In the genomic region with DNA sequence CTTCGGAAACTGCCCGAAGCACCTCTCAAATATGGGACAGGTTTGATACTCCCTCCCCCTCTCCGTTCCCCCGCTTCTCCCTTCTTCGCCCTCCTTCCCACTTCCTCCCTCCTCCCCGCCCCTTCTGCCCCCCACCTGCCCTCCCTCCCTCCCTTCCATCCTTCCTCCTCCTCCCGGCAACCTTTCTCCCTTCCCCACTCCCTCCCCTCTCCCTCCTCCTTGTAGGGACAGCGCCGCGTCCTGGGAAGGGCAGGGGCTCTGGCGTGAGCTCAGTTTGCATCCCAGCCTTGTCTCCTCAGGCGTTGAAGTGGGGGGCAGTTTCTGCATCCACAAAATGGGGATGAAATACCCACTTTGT, we compare ENCODE assay signal across 2 cellular contexts.
TF ChIP-seq lines count a peak whose summit lies in the region.

No MANE protein-coding gene starts in this region.

TF ChIP-seq in H1, 55 proteins besides CTCF, POLR2A, EP300 and RAD21:
- peak; percentile 52; the same call in 1 of the 2 replicates for TF ChIP-seq EGR1 (IDR thresholded peaks at IDR 0.05; ENCODE audit: borderline replicate concordance, low read depth, low read length)
- TF ChIP-seq, protein P1, sequence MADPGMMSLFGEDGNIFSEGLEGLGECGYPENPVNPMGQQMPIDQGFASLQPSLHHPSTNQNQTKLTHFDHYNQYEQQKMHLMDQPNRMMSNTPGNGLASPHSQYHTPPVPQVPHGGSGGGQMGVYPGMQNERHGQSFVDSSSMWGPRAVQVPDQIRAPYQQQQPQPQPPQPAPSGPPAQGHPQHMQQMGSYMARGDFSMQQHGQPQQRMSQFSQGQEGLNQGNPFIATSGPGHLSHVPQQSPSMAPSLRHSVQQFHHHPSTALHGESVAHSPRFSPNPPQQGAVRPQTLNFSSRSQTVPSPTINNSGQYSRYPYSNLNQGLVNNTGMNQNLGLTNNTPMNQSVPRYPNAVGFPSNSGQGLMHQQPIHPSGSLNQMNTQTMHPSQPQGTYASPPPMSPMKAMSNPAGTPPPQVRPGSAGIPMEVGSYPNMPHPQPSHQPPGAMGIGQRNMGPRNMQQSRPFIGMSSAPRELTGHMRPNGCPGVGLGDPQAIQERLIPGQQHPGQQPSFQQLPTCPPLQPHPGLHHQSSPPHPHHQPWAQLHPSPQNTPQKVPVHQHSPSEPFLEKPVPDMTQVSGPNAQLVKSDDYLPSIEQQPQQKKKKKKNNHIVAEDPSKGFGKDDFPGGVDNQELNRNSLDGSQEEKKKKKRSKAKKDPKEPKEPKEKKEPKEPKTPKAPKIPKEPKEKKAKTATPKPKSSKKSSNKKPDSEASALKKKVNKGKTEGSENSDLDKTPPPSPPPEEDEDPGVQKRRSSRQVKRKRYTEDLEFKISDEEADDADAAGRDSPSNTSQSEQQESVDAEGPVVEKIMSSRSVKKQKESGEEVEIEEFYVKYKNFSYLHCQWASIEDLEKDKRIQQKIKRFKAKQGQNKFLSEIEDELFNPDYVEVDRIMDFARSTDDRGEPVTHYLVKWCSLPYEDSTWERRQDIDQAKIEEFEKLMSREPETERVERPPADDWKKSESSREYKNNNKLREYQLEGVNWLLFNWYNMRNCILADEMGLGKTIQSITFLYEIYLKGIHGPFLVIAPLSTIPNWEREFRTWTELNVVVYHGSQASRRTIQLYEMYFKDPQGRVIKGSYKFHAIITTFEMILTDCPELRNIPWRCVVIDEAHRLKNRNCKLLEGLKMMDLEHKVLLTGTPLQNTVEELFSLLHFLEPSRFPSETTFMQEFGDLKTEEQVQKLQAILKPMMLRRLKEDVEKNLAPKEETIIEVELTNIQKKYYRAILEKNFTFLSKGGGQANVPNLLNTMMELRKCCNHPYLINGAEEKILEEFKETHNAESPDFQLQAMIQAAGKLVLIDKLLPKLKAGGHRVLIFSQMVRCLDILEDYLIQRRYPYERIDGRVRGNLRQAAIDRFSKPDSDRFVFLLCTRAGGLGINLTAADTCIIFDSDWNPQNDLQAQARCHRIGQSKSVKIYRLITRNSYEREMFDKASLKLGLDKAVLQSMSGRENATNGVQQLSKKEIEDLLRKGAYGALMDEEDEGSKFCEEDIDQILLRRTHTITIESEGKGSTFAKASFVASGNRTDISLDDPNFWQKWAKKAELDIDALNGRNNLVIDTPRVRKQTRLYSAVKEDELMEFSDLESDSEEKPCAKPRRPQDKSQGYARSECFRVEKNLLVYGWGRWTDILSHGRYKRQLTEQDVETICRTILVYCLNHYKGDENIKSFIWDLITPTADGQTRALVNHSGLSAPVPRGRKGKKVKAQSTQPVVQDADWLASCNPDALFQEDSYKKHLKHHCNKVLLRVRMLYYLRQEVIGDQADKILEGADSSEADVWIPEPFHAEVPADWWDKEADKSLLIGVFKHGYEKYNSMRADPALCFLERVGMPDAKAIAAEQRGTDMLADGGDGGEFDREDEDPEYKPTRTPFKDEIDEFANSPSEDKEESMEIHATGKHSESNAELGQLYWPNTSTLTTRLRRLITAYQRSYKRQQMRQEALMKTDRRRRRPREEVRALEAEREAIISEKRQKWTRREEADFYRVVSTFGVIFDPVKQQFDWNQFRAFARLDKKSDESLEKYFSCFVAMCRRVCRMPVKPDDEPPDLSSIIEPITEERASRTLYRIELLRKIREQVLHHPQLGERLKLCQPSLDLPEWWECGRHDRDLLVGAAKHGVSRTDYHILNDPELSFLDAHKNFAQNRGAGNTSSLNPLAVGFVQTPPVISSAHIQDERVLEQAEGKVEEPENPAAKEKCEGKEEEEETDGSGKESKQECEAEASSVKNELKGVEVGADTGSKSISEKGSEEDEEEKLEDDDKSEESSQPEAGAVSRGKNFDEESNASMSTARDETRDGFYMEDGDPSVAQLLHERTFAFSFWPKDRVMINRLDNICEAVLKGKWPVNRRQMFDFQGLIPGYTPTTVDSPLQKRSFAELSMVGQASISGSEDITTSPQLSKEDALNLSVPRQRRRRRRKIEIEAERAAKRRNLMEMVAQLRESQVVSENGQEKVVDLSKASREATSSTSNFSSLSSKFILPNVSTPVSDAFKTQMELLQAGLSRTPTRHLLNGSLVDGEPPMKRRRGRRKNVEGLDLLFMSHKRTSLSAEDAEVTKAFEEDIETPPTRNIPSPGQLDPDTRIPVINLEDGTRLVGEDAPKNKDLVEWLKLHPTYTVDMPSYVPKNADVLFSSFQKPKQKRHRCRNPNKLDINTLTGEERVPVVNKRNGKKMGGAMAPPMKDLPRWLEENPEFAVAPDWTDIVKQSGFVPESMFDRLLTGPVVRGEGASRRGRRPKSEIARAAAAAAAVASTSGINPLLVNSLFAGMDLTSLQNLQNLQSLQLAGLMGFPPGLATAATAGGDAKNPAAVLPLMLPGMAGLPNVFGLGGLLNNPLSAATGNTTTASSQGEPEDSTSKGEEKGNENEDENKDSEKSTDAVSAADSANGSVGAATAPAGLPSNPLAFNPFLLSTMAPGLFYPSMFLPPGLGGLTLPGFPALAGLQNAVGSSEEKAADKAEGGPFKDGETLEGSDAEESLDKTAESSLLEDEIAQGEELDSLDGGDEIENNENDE (IDR thresholded peaks at IDR 0.05; ENCODE audit: insufficient replicate concordance, low read length): no peak
- 0 out of 2 replicates have a peak, but pooled peaks have one; percentile 4 for TF ChIP-seq TCF12 (IDR thresholded peaks at IDR 0.05; ENCODE audit: low read depth, low read length)
- TF ChIP-seq TEAD4 (IDR thresholded peaks at IDR 0.05; ENCODE audit: low read depth, low read length): no peak
- no peak for TF ChIP-seq PHF8 (conservative IDR thresholded peaks at IDR 0.05; ENCODE audit: low read depth, low read length)
- TF ChIP-seq SIN3A (conservative IDR thresholded peaks at IDR 0.05 in 1 of 2, IDR thresholded peaks at IDR 0.05 in 1 of 2; ENCODE audit: low read depth in 1 of 2, low read length in 2 of 2): no peak
TF ChIP-seq in H1: peak in this region for 2.

TF ChIP-seq in GM12891, 5 proteins besides CTCF, POLR2A, EP300 and RAD21:
- TF ChIP-seq TAF1 (IDR thresholded peaks at IDR 0.05; ENCODE audit: low read depth, low read length): no peak
- TF ChIP-seq POU2F2 (IDR thresholded peaks at IDR 0.05; ENCODE audit: low read depth, low read length): no peak
- TF ChIP-seq SPI1 (IDR thresholded peaks at IDR 0.05; ENCODE audit: low read depth, low read length): no peak
- no peak for TF ChIP-seq POLR2AphosphoS5 (IDR thresholded peaks at IDR 0.05; ENCODE audit: low read depth, low read length)
- TF ChIP-seq PAX5 (IDR thresholded peaks at IDR 0.05; ENCODE audit: insufficient read depth, low read length, severe bottlenecking): no peak
